Comparison of ENCODE assay signal across 8 cellular contexts in the genomic region with DNA sequence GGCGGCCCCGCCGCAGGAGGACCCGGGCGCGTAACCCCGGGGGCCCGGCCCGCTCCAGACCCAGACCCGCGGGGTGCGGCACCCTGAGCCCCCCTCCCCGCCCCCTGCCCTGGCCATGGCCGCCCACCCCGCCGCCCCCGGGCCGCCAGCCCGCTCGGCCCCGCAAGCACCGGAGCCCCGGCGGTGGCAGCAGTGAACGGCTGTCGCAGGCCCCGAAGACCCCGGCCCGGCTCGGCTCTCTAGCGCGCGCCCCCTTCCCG. TPM values are rescaled to one million over a fixed set of nuclear protein-coding genes. Genes with fewer than 3 reads are reported as not detected.
DNase-seq lines count a peak whose midpoint lies in the region; ATAC-seq, FAIRE-seq and TF ChIP-seq lines count a peak whose summit lies in the region.
"Had no signal": no experiment of that assay in that cellular context is flagged by ENCODE, and none has a peak within 500 bp of the region (broad histone marks: within the 10 kb centered on the region; RNA-seq: fewer than 3 reads in every experiment).

No MANE protein-coding gene starts in this region.

- no peaks in the 10 kb centered on the region for H3K9me3 Mint-ChIP-seq in stimulated activated naive B cell treated with anti-CD40 and anti-IgM and Interleukin-4, amounts not matched to agents 10 μg/mL and 1 μg/mL and 100 μg/mL, for 72 hours
- H3K9me3 Mint-ChIP-seq: activated naive CD4-positive, alpha-beta T cell treated with anti-CD3 and anti-CD28 coated beads, Interleukin-2, amount 50 U/mL, for 24 hours had no signal

- DNase-seq in H7 (no peak), iPS DF 6.9 (ENCODE audit: low read depth, low spot score) (no peak), H54 (ENCODE audit: insufficient read length, low spot score) (no peak), HTR-8/SVneo (ENCODE audit: insufficient read length, low spot score) (no peak)
- DNase-seq in stimulated activated naive B cell treated with anti-CD40 and anti-IgM and Interleukin-4, amounts not matched to agents 10 μg/mL and 1 μg/mL and 100 μg/mL, for 72 hours: no peak

- H3K27ac ChIP-seq in VCaP (peak overlapping the region; percentile 90), iPS DF 6.9 (ENCODE audit: low read length) (no peak overlapping the region)

- no peak for TF ChIP-seq CTCF in VCaP (conservative IDR thresholded peaks at IDR 0.05)

- H3K4me3 Mint-ChIP-seq in stimulated activated naive B cell treated with anti-CD40 and anti-IgM and Interleukin-4, amounts not matched to agents 10 μg/mL and 1 μg/mL and 100 μg/mL, for 72 hours: peak overlapping the region; percentile 68 to 90

- WGBS in iPS DF 6.9 (ENCODE audit: insufficient coverage, insufficient read length): no CpG with 5 or more reads among the region's 34 CpGs

- H3K4me1 ChIP-seq in iPS DF 6.9 (ENCODE audit: control insufficient read depth, insufficient read depth, low read length): peaks cover 1% of the 10 kb centered on the region; the same call in 1 of the 2 replicates

- H3K27me3 ChIP-seq in H7 (ENCODE audit: control insufficient read depth, insufficient read depth, low read length): peaks cover 53% of the 10 kb centered on the region
- peaks cover 9% of the 10 kb centered on the region for H3K27me3 ChIP-seq in iPS DF 6.9 (ENCODE audit: control insufficient read depth, insufficient read depth, low read length)

- peaks cover 46 to 77% of the 10 kb centered on the region in 2 donors for H3K4me1 Mint-ChIP-seq in stimulated activated naive B cell treated with anti-CD40 and anti-IgM and Interleukin-4, amounts not matched to agents 10 μg/mL and 1 μg/mL and 100 μg/mL, for 72 hours

- no peaks in the 10 kb centered on the region for H3K9me3 ChIP-seq in iPS DF 6.9 (ENCODE audit: control insufficient read depth, insufficient read depth, low read length)

- no peak for TF ChIP-seq POLR2A in H54 (IDR thresholded peaks at IDR 0.05; ENCODE audit: low read depth, low read length)

- peaks cover 33 to 37% of the 10 kb centered on the region in 2 donors for H3K36me3 Mint-ChIP-seq in stimulated activated naive B cell treated with anti-CD40 and anti-IgM and Interleukin-4, amounts not matched to agents 10 μg/mL and 1 μg/mL and 100 μg/mL, for 72 hours

- H3K36me3 ChIP-seq in H7 (replicated peaks; ENCODE audit: control insufficient read depth, insufficient read depth, low read length) (peaks cover 6% of the 10 kb centered on the region), iPS DF 6.9 (ENCODE audit: control insufficient read depth, insufficient read depth, low read length) (peaks cover 4% of the 10 kb centered on the region; the same call in 1 of the 2 replicates)

- FAIRE-seq in H54 (lab: Jason Lieb, UNC): no peak
- FAIRE-seq in HTR-8/SVneo (lab: Jason Lieb, UNC): no peak

- H3K4me3 ChIP-seq in H7 (ENCODE audit: insufficient read depth, low read depth, low read length) (peak overlapping the region; percentile 49), iPS DF 6.9 (ENCODE audit: low read length) (peak overlapping the region; percentile 77; the same call in 1 of the 2 replicates)

- H3K27me3 Mint-ChIP-seq in stimulated activated naive B cell treated with anti-CD40 and anti-IgM and Interleukin-4, amounts not matched to agents 10 μg/mL and 1 μg/mL and 100 μg/mL, for 72 hours: no peaks in the 10 kb centered on the region
- H3K27me3 Mint-ChIP-seq: activated naive CD4-positive, alpha-beta T cell treated with anti-CD3 and anti-CD28 coated beads, Interleukin-2, amount 50 U/mL, for 24 hours had no signal

- no peak overlapping the region for H3K27ac Mint-ChIP-seq in stimulated activated naive B cell treated with anti-CD40 and anti-IgM and Interleukin-4, amounts not matched to agents 10 μg/mL and 1 μg/mL and 100 μg/mL, for 72 hours

- ATAC-seq in stimulated activated naive B cell treated with anti-CD40 and anti-IgM and Interleukin-4, amounts not matched to agents 10 μg/mL and 1 μg/mL and 100 μg/mL, for 72 hours (replicated peaks): no peak
- no peak for ATAC-seq in HG03175 (IDR thresholded peaks at IDR 0.05; ENCODE audit: unreplicated experiment)

RNA-seq across cellular contexts. Expression of gene MARCHF9, which starts 0.2 kb away (rescaled TPM):
- total RNA-seq in H7 (2014; rRNA removed; shearing (Covaris generic)): 1.9 and 4.3 TPM in 2 replicates

RNA-seq across cellular contexts. Expression of gene CDK4, which starts 3.0 kb away (rescaled TPM):
- total RNA-seq in H7 (2014; rRNA removed; shearing (Covaris generic)): 234 and 275 TPM in 2 replicates

RNA-seq across cellular contexts. Expression of gene TSPAN31, which starts 10.3 kb away (rescaled TPM):
- 12.9 and 17.6 TPM in 2 replicates for total RNA-seq in H7 (2014; rRNA removed; shearing (Covaris generic))

RNA-seq across cellular contexts. Expression of gene CYP27B1, which starts 11.8 kb away (rescaled TPM):
- total RNA-seq in H7 (2014; rRNA removed; shearing (Covaris generic)): 0.26 and 0.59 TPM in 2 replicates

RNA-seq across cellular contexts. Expression of gene AGAP2, which starts 16.6 kb away (rescaled TPM):
- 0.30 and 0.35 TPM in 2 replicates for total RNA-seq in H7 (2014; rRNA removed; shearing (Covaris generic))
